ENCODE assay signal across 10 cellular contexts in the genomic region with DNA sequence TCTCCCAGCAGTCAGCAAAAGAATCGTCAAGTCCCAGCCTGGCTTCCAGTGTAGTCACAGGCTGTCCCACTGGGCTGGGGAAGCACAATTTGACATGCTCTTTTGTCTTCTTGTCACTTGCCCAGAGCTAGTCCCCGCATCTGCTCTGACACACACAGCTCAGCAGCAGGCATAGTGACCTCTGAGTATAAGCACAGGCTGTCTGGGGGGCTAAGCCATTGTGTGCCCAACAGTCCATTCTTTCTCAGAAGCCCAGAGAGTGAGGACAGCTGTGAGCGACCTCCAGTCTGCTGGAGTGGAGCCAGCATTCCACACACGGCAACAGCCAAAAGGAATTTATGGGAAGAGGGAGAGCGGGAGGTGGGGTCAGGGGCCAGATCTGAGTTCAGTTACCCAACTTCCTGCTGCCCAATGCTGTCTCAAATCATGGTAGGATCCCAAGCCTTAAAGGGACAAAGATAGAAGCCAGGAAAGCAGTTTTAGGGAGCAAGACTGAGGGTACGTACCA. TPM values are rescaled to one million over a fixed set of nuclear protein-coding genes. Genes with fewer than 3 reads are reported as not detected.
DNase-seq lines count a peak whose midpoint lies in the region; ATAC-seq and TF ChIP-seq lines count a peak whose summit lies in the region.
"Had no signal": no experiment of that assay in that cellular context is flagged by ENCODE, and none has a peak within 500 bp of the region (broad histone marks: within the 10 kb centered on the region; RNA-seq: fewer than 3 reads in every experiment).

No MANE protein-coding gene starts in this region.

- H3K36me3 ChIP-seq in mammary epithelial cell (ENCODE audit: insufficient read depth, low read length): no peaks in the 10 kb centered on the region

- H3K4me3 ChIP-seq in mammary epithelial cell (replicated peaks in 1 of 3; ENCODE audit: insufficient read depth in 1 of 3, low read depth in 2 of 3, low read length in 3 of 3): no peak overlapping the region

- BruUV-seq in mammary epithelial cell (replicated peaks; lab: Mats Ljungman, UMichigan): no TSS peak

- peak overlapping the region; percentile 18 for H2AFZ ChIP-seq in mammary epithelial cell (ENCODE audit: low read depth, low read length)

- DNase-seq in NCI-H82 (lab: John Stamatoyannopoulos, UW): peak; percentile 59
- no peak for DNase-seq in NCI-H82 treated with DMSO at 0.1 percent for 48 hours (lab: John Stamatoyannopoulos, UW; ENCODE audit: unreplicated experiment)
- no peak for DNase-seq in mammary epithelial cell
- peak in 1 of 2 donors; percentile 25 for DNase-seq in left colon
- DNase-seq in ureter (ENCODE audit: low spot score): peak; percentile 60
- no peak for DNase-seq in NCI-H1694 (lab: John Stamatoyannopoulos, UW)
- DNase-seq in T-helper 1 cell: no peak
- DNase-seq in NCI-H2029 treated with DMSO at 0.1 percent for 48 hours (lab: John Stamatoyannopoulos, UW): no peak
- DNase-seq: activated B cell treated with CpG ODN at 0.5 μM for 24 hours, NCI-H1048 had no signal

- no peaks in the 10 kb centered on the region for H3K79me2 ChIP-seq in mammary epithelial cell (ENCODE audit: insufficient read depth, low read length)

- in situ Hi-C loops in mammary epithelial cell (cut with MboI; ENCODE audit: low sequenced_read_pairs in 2 of 2): no loop called here

- peak; percentile 34 for ATAC-seq in left colon

- no peak for TF ChIP-seq CTCF in mammary epithelial cell (conservative IDR thresholded peaks at IDR 0.05 in 1 of 2, IDR thresholded peaks at IDR 0.05 in 1 of 2; ENCODE audit: extremely low read depth in 1 of 2, insufficient read depth in 1 of 2, low read depth in 1 of 2, low read length in 2 of 2)

- no peaks in the 10 kb centered on the region for H4K20me1 ChIP-seq in mammary epithelial cell (ENCODE audit: insufficient read depth, low read length)

- H3K9ac ChIP-seq in mammary epithelial cell (ENCODE audit: insufficient read depth, low read length): no peak overlapping the region

- H3K27ac ChIP-seq in mammary epithelial cell (ENCODE audit: insufficient read depth, low read depth, low read length): no peak overlapping the region

- peaks cover 10% of the 10 kb centered on the region for H3K4me1 ChIP-seq in mammary epithelial cell (ENCODE audit: insufficient read depth, low read length)

- H3K27me3 ChIP-seq in mammary epithelial cell (ENCODE audit: insufficient read depth, low read length): no peaks in the 10 kb centered on the region

- intact Hi-C loops in mammary epithelial cell (cut with micrococcal nuclease) (no loop called here), left colon (cut with DNase I, micrococcal nuclease) (no loop called here)

- CTCF ChIA-PET in mammary epithelial cell (lab: Charles Lee; ENCODE audit: low non-redundant PET): no interaction called here

- H3K9me3 ChIP-seq in mammary epithelial cell (replicated peaks; ENCODE audit: insufficient read depth, low read length): no peaks in the 10 kb centered on the region

- dilution Hi-C loops in mammary epithelial cell (cut with HindIII; ENCODE audit: low sequenced_read_pairs): no loop called here

- WGBS in mammary epithelial cell (ENCODE audit: low coverage, missing lambda C conversion rate): 58% methylated on average over 6 of the region's 6 CpGs

- H3K4me2 ChIP-seq in mammary epithelial cell (ENCODE audit: insufficient read depth, low read depth, low read length): no peak overlapping the region

RNA-seq across cellular contexts. Expression of a gene that starts 59.8 kb away (rescaled TPM):
- 100 to 1,000 TPM; 266 to 282 TPM for total RNA-seq in mammary epithelial cell
- 78.5 TPM for polyA plus RNA-seq in mammary epithelial cell
- 117 TPM for polyA minus RNA-seq in mammary epithelial cell
- total RNA-seq in left colon: 100 to 1,000 TPM; 283 to 395 TPM
- 373 TPM for total RNA-seq in ureter

Comparison
In these comparisons a context has a peak if more than half of its experiments do, and no peak if none do; other contexts are left out.
1. DNase-seq: peak in NCI-H82 (single experiment) and ureter (single experiment); none in NCI-H82 treated with DMSO at 0.1 percent for 48 hours (single experiment), mammary epithelial cell (single experiment), NCI-H1694 (single experiment), T-helper 1 cell (0 of 5) and NCI-H2029 treated with DMSO at 0.1 percent for 48 hours (single experiment).